ENCODE assay signal across 1 cellular context in the genomic region with DNA sequence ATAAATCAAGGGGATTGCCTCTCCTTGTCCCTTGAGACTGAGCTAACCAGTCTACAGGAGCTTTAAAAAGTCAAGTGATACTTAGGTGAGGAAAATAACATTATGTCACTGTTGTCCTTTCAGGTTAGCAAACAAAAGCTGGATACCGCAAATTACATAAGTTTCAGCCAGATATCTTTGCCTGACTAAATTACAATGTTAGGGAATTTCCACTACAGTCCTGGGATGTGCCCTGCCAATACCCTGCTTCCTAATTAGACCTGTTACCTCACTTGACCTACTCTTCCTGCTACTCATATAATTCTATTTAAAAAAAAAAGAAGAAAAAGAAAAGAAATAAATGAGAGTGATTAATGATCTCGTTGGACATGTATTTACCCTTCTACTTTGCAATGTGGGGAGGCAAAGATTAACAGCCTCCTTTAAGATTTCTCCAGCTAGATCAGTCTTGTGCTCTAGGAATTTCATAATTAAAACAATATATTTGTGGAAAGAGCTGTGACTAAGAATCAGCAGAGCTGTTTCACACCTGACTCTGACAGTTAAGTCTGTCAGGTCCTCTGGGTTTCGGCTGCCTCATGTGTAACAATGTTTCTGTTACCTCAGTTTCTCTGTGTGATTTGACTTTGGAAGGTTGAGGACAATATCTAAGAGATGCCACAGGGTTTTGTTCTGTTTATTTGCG.
A peak's percentile ranks its signal among the peaks of the same experiment; 100 is the strongest.
TF ChIP-seq lines count a peak whose summit lies in the region.

No MANE protein-coding gene starts in this region.

TF ChIP-seq in GM12878, 131 proteins besides CTCF, POLR2A, EP300 and RAD21 (continued from another document and continues in another):
- TF ChIP-seq, protein P1, sequence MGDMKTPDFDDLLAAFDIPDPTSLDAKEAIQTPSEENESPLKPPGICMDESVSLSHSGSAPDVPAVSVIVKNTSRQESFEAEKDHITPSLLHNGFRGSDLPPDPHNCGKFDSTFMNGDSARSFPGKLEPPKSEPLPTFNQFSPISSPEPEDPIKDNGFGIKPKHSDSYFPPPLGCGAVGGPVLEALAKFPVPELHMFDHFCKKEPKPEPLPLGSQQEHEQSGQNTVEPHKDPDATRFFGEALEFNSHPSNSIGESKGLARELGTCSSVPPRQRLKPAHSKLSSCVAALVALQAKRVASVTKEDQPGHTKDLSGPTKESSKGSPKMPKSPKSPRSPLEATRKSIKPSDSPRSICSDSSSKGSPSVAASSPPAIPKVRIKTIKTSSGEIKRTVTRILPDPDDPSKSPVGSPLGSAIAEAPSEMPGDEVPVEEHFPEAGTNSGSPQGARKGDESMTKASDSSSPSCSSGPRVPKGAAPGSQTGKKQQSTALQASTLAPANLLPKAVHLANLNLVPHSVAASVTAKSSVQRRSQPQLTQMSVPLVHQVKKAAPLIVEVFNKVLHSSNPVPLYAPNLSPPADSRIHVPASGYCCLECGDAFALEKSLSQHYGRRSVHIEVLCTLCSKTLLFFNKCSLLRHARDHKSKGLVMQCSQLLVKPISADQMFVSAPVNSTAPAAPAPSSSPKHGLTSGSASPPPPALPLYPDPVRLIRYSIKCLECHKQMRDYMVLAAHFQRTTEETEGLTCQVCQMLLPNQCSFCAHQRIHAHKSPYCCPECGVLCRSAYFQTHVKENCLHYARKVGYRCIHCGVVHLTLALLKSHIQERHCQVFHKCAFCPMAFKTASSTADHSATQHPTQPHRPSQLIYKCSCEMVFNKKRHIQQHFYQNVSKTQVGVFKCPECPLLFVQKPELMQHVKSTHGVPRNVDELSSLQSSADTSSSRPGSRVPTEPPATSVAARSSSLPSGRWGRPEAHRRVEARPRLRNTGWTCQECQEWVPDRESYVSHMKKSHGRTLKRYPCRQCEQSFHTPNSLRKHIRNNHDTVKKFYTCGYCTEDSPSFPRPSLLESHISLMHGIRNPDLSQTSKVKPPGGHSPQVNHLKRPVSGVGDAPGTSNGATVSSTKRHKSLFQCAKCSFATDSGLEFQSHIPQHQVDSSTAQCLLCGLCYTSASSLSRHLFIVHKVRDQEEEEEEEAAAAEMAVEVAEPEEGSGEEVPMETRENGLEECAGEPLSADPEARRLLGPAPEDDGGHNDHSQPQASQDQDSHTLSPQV (IDR thresholded peaks at IDR 0.05) = no peak
- TF ChIP-seq, protein P2, sequence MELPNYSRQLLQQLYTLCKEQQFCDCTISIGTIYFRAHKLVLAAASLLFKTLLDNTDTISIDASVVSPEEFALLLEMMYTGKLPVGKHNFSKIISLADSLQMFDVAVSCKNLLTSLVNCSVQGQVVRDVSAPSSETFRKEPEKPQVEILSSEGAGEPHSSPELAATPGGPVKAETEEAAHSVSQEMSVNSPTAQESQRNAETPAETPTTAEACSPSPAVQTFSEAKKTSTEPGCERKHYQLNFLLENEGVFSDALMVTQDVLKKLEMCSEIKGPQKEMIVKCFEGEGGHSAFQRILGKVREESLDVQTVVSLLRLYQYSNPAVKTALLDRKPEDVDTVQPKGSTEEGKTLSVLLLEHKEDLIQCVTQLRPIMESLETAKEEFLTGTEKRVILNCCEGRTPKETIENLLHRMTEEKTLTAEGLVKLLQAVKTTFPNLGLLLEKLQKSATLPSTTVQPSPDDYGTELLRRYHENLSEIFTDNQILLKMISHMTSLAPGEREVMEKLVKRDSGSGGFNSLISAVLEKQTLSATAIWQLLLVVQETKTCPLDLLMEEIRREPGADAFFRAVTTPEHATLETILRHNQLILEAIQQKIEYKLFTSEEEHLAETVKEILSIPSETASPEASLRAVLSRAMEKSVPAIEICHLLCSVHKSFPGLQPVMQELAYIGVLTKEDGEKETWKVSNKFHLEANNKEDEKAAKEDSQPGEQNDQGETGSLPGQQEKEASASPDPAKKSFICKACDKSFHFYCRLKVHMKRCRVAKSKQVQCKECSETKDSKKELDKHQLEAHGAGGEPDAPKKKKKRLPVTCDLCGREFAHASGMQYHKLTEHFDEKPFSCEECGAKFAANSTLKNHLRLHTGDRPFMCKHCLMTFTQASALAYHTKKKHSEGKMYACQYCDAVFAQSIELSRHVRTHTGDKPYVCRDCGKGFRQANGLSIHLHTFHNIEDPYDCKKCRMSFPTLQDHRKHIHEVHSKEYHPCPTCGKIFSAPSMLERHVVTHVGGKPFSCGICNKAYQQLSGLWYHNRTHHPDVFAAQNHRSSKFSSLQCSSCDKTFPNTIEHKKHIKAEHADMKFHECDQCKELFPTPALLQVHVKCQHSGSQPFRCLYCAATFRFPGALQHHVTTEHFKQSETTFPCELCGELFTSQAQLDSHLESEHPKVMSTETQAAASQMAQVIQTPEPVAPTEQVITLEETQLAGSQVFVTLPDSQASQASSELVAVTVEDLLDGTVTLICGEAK (IDR thresholded peaks at IDR 0.05; ENCODE audit: borderline replicate concordance) = no peak
- TF ChIP-seq NR2F1 (conservative IDR thresholded peaks at IDR 0.05) = peak; percentile 44; the same call in 1 of the 2 replicates
- TF ChIP-seq ZZZ3 (IDR thresholded peaks at IDR 0.05; ENCODE audit: control insufficient read depth, insufficient read length, low read depth) = no peak
- TF ChIP-seq, protein P3, sequence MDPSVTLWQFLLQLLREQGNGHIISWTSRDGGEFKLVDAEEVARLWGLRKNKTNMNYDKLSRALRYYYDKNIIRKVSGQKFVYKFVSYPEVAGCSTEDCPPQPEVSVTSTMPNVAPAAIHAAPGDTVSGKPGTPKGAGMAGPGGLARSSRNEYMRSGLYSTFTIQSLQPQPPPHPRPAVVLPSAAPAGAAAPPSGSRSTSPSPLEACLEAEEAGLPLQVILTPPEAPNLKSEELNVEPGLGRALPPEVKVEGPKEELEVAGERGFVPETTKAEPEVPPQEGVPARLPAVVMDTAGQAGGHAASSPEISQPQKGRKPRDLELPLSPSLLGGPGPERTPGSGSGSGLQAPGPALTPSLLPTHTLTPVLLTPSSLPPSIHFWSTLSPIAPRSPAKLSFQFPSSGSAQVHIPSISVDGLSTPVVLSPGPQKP (IDR thresholded peaks at IDR 0.05; ENCODE audit: low read depth, low read length) = no peak
- TF ChIP-seq YBX1 (IDR thresholded peaks at IDR 0.05) = no peak
- TF ChIP-seq, protein P4, sequence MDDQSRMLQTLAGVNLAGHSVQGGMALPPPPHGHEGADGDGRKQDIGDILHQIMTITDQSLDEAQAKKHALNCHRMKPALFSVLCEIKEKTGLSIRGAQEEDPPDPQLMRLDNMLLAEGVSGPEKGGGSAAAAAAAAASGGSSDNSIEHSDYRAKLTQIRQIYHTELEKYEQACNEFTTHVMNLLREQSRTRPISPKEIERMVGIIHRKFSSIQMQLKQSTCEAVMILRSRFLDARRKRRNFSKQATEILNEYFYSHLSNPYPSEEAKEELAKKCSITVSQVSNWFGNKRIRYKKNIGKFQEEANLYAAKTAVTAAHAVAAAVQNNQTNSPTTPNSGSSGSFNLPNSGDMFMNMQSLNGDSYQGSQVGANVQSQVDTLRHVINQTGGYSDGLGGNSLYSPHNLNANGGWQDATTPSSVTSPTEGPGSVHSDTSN (IDR thresholded peaks at IDR 0.05; ENCODE audit: insufficient replicate concordance, low read depth, low read length) = no peak
- TF ChIP-seq, protein P5, sequence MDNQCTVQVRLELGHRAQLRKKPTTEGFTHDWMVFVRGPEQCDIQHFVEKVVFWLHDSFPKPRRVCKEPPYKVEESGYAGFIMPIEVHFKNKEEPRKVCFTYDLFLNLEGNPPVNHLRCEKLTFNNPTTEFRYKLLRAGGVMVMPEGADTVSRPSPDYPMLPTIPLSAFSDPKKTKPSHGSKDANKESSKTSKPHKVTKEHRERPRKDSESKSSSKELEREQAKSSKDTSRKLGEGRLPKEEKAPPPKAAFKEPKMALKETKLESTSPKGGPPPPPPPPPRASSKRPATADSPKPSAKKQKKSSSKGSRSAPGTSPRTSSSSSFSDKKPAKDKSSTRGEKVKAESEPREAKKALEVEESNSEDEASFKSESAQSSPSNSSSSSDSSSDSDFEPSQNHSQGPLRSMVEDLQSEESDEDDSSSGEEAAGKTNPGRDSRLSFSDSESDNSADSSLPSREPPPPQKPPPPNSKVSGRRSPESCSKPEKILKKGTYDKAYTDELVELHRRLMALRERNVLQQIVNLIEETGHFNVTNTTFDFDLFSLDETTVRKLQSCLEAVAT (IDR thresholded peaks at IDR 0.05) = no peak
- TF ChIP-seq, protein P6, sequence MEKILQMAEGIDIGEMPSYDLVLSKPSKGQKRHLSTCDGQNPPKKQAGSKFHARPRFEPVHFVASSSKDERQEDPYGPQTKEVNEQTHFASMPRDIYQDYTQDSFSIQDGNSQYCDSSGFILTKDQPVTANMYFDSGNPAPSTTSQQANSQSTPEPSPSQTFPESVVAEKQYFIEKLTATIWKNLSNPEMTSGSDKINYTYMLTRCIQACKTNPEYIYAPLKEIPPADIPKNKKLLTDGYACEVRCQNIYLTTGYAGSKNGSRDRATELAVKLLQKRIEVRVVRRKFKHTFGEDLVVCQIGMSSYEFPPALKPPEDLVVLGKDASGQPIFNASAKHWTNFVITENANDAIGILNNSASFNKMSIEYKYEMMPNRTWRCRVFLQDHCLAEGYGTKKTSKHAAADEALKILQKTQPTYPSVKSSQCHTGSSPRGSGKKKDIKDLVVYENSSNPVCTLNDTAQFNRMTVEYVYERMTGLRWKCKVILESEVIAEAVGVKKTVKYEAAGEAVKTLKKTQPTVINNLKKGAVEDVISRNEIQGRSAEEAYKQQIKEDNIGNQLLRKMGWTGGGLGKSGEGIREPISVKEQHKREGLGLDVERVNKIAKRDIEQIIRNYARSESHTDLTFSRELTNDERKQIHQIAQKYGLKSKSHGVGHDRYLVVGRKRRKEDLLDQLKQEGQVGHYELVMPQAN (conservative IDR thresholded peaks at IDR 0.05) = no peak
- TF ChIP-seq BACH1 (IDR thresholded peaks at IDR 0.05; ENCODE audit: borderline replicate concordance) = no peak
- no peak for TF ChIP-seq TCF7 (IDR thresholded peaks at IDR 0.05; ENCODE audit: borderline replicate concordance)
- no peak for TF ChIP-seq SUZ12 (IDR thresholded peaks at IDR 0.05; ENCODE audit: unreplicated experiment)
- no peak for TF ChIP-seq NFYA (IDR thresholded peaks at IDR 0.05; ENCODE audit: borderline replicate concordance, low read depth, low read length)
- TF ChIP-seq, protein P7, sequence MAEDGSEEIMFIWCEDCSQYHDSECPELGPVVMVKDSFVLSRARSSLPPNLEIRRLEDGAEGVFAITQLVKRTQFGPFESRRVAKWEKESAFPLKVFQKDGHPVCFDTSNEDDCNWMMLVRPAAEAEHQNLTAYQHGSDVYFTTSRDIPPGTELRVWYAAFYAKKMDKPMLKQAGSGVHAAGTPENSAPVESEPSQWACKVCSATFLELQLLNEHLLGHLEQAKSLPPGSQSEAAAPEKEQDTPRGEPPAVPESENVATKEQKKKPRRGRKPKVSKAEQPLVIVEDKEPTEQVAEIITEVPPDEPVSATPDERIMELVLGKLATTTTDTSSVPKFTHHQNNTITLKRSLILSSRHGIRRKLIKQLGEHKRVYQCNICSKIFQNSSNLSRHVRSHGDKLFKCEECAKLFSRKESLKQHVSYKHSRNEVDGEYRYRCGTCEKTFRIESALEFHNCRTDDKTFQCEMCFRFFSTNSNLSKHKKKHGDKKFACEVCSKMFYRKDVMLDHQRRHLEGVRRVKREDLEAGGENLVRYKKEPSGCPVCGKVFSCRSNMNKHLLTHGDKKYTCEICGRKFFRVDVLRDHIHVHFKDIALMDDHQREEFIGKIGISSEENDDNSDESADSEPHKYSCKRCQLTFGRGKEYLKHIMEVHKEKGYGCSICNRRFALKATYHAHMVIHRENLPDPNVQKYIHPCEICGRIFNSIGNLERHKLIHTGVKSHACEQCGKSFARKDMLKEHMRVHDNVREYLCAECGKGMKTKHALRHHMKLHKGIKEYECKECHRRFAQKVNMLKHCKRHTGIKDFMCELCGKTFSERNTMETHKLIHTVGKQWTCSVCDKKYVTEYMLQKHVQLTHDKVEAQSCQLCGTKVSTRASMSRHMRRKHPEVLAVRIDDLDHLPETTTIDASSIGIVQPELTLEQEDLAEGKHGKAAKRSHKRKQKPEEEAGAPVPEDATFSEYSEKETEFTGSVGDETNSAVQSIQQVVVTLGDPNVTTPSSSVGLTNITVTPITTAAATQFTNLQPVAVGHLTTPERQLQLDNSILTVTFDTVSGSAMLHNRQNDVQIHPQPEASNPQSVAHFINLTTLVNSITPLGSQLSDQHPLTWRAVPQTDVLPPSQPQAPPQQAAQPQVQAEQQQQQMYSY (CRISPR knock-in tag; IDR thresholded peaks at IDR 0.05) = no peak
- TF ChIP-seq EGR1 (IDR thresholded peaks at IDR 0.05; ENCODE audit: borderline replicate concordance in 1 of 2, low read depth in 2 of 2, low read length in 2 of 2) = no peak
- TF ChIP-seq, protein P8, sequence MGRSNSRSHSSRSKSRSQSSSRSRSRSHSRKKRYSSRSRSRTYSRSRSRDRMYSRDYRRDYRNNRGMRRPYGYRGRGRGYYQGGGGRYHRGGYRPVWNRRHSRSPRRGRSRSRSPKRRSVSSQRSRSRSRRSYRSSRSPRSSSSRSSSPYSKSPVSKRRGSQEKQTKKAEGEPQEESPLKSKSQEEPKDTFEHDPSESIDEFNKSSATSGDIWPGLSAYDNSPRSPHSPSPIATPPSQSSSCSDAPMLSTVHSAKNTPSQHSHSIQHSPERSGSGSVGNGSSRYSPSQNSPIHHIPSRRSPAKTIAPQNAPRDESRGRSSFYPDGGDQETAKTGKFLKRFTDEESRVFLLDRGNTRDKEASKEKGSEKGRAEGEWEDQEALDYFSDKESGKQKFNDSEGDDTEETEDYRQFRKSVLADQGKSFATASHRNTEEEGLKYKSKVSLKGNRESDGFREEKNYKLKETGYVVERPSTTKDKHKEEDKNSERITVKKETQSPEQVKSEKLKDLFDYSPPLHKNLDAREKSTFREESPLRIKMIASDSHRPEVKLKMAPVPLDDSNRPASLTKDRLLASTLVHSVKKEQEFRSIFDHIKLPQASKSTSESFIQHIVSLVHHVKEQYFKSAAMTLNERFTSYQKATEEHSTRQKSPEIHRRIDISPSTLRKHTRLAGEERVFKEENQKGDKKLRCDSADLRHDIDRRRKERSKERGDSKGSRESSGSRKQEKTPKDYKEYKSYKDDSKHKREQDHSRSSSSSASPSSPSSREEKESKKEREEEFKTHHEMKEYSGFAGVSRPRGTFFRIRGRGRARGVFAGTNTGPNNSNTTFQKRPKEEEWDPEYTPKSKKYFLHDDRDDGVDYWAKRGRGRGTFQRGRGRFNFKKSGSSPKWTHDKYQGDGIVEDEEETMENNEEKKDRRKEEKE (IDR thresholded peaks at IDR 0.05) = no peak
- no peak for TF ChIP-seq POU2F2 (IDR thresholded peaks at IDR 0.05; ENCODE audit: borderline replicate concordance, low read depth, low read length)
- TF ChIP-seq CBX3 (IDR thresholded peaks at IDR 0.05; ENCODE audit: borderline replicate concordance, low read depth) = no peak
- no peak for TF ChIP-seq SREBF2 (IDR thresholded peaks at IDR 0.05; ENCODE audit: low read length)
- no peak for TF ChIP-seq JUND (IDR thresholded peaks at IDR 0.05; ENCODE audit: low read depth, low read length)
- TF ChIP-seq, protein P9, sequence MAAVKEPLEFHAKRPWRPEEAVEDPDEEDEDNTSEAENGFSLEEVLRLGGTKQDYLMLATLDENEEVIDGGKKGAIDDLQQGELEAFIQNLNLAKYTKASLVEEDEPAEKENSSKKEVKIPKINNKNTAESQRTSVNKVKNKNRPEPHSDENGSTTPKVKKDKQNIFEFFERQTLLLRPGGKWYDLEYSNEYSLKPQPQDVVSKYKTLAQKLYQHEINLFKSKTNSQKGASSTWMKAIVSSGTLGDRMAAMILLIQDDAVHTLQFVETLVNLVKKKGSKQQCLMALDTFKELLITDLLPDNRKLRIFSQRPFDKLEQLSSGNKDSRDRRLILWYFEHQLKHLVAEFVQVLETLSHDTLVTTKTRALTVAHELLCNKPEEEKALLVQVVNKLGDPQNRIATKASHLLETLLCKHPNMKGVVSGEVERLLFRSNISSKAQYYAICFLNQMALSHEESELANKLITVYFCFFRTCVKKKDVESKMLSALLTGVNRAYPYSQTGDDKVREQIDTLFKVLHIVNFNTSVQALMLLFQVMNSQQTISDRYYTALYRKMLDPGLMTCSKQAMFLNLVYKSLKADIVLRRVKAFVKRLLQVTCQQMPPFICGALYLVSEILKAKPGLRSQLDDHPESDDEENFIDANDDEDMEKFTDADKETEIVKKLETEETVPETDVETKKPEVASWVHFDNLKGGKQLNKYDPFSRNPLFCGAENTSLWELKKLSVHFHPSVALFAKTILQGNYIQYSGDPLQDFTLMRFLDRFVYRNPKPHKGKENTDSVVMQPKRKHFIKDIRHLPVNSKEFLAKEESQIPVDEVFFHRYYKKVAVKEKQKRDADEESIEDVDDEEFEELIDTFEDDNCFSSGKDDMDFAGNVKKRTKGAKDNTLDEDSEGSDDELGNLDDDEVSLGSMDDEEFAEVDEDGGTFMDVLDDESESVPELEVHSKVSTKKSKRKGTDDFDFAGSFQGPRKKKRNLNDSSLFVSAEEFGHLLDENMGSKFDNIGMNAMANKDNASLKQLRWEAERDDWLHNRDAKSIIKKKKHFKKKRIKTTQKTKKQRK (IDR thresholded peaks at IDR 0.05; ENCODE audit: low read depth, low read length) = no peak
